ENCODE assay signal across 9 cellular contexts in genomic region chr6:30007132-30007764, GRCh38. TPM values are rescaled to one million over a fixed set of nuclear protein-coding genes. Genes with fewer than 3 reads are reported as not detected.
DNase-seq lines count a peak whose midpoint lies in the region; ATAC-seq, FAIRE-seq and TF ChIP-seq lines count a peak whose summit lies in the region.
"Had no signal": no experiment of that assay in that cellular context is flagged by ENCODE, and none has a peak within 500 bp of the region (broad histone marks: within the 10 kb centered on the region; RNA-seq: fewer than 3 reads in every experiment).

No MANE protein-coding gene starts in this region.

- DNase-seq in DMS 273 (lab: John Stamatoyannopoulos, UW; ENCODE audit: unreplicated experiment) (peak; percentile 22), DMS 273 treated with DMSO at 0.1 percent for 48 hours (lab: John Stamatoyannopoulos, UW) (no peak), astrocyte (ENCODE audit: low read depth) (no peak), left colon (peak; percentile 42 to 51), G401 (ENCODE audit: low spot score) (no peak), RWPE1 (ENCODE audit: low spot score) (no peak)
- peak; percentile 47 for DNase-seq in stimulated activated CD8-positive, alpha-beta memory T cell treated with anti-CD3 and anti-CD28 coated beads, Interleukin-4, amount 100 ng/mL, for 48 hours

- H3K27ac ChIP-seq in astrocyte (ENCODE audit: low read depth, low read length) (no peak overlapping the region), RWPE1 (no peak overlapping the region)
- H3K27ac ChIP-seq: 22Rv1 had no signal

- peak overlapping the region; percentile 76 for H3K4me2 ChIP-seq in astrocyte (ENCODE audit: low read length)

- no peaks in the 10 kb centered on the region for H3K79me2 ChIP-seq in astrocyte (ENCODE audit: insufficient read depth, low read length)

- H3K4me3 ChIP-seq in astrocyte (ENCODE audit: insufficient read depth, low read depth, low read length) = peak overlapping the region; percentile 34

- intact Hi-C loops in left colon (cut with DNase I, micrococcal nuclease) = loop anchor here in 1 of 2 donors (10.0 kb wide), 1 partner anchor 152 kb away; no protein-coding TSS in a partner anchor

- in situ Hi-C loops in G401 (cut with HindIII; ENCODE audit: low sequenced_read_pairs) = no loop called here

- H3K9me3 Mint-ChIP-seq in astrocyte (ENCODE audit: unreplicated experiment) = peaks cover 6% of the 10 kb centered on the region

- H3K36me3 ChIP-seq in astrocyte (ENCODE audit: insufficient read depth, low read length) = no peaks in the 10 kb centered on the region

- H3K4me3 Mint-ChIP-seq in astrocyte (ENCODE audit: unreplicated experiment) = peak overlapping the region; percentile 27

- POLR2A ChIA-PET in RWPE1 (lab: Yijun Ruan, JAX; ENCODE audit: low non-redundant PET) = no interaction called here

- H4K20me1 ChIP-seq in astrocyte (ENCODE audit: insufficient read depth, low read length) = no peaks in the 10 kb centered on the region

- no peak for TF ChIP-seq CTCF in astrocyte (IDR thresholded peaks at IDR 0.05; ENCODE audit: insufficient read depth, low read depth, low read length)
- no peak for TF ChIP-seq CTCF in RWPE1 (conservative IDR thresholded peaks at IDR 0.05; ENCODE audit: low read depth)

- peaks cover 1% of the 10 kb centered on the region for H3K4me1 Mint-ChIP-seq in astrocyte (ENCODE audit: low read depth, unreplicated experiment)

- peaks cover 28% of the 10 kb centered on the region for H3K27me3 ChIP-seq in astrocyte (ENCODE audit: insufficient read depth, low read length)

- no peaks in the 10 kb centered on the region for H3K9me3 ChIP-seq in astrocyte (ENCODE audit: insufficient read depth, low read depth, low read length)

- peaks cover 84% of the 10 kb centered on the region for H3K27me3 Mint-ChIP-seq in astrocyte (ENCODE audit: low read depth, unreplicated experiment)

- H2AFZ ChIP-seq in astrocyte (ENCODE audit: low read depth, low read length) = peak overlapping the region; percentile 56

- FAIRE-seq in astrocyte (lab: Jason Lieb, UNC) = no peak

- peak overlapping the region; percentile 12 for H3K27ac Mint-ChIP-seq in astrocyte (ENCODE audit: unreplicated experiment)

- CTCF ChIA-PET in RWPE1 (lab: Yijun Ruan, JAX) = interaction anchor here (0.6 kb wide), 1 partner anchor 379 kb away, joined by 3 read pairs; no protein-coding TSS in a partner anchor

- peak; percentile 46 for ATAC-seq in left colon
- ATAC-seq in HG03108 (IDR thresholded peaks at IDR 0.05; ENCODE audit: unreplicated experiment) = no peak

- H3K9ac ChIP-seq in astrocyte (ENCODE audit: low read length) = no peak overlapping the region

- H3K4me1 ChIP-seq in astrocyte (ENCODE audit: insufficient read depth, low read length) = no peaks in the 10 kb centered on the region

- peaks cover 11% of the 10 kb centered on the region for H3K36me3 Mint-ChIP-seq in astrocyte (ENCODE audit: low read depth, unreplicated experiment)

RNA-seq across cellular contexts. Expression of gene POLR1H, which starts 53.8 kb away (rescaled TPM):
- total RNA-seq in astrocyte = 16.8 and 21.0 TPM in 2 replicates
- 10 to 100 TPM; 25.6 to 26.2 TPM for total RNA-seq in left colon
- total RNA-seq in G401 (2014; rRNA removed; shearing (Covaris generic)) = 48.2 and 50.3 TPM in 2 replicates

RNA-seq across cellular contexts. Expression of gene PPP1R11, which starts 59.8 kb away (rescaled TPM):
- total RNA-seq in astrocyte (37.8 and 40.8 TPM in 2 replicates), left colon (10 to 100 TPM; 89.5 to 92.9 TPM)
- 18.6 and 29.3 TPM in 2 replicates for total RNA-seq in G401 (2014; rRNA removed; shearing (Covaris generic))

Comparison
In these comparisons a context has a peak if more than half of its experiments do, and no peak if none do; other contexts are left out.
1. DNase-seq: peak in DMS 273 (single experiment), left colon (2 of 2) and stimulated activated CD8-positive, alpha-beta memory T cell treated with anti-CD3 and anti-CD28 coated beads, Interleukin-4, amount 100 ng/mL, for 48 hours (single experiment); none in DMS 273 treated with DMSO at 0.1 percent for 48 hours (single experiment), astrocyte (single experiment), G401 (single experiment) and RWPE1 (single experiment).